8 cellular contexts compared by ENCODE assay signal in genomic region chr9:114587345-114588149, GRCh38. TPM values are rescaled to one million over a fixed set of nuclear protein-coding genes. Genes with fewer than 3 reads are reported as not detected.
DNase-seq lines count a peak whose midpoint lies in the region; ATAC-seq, FAIRE-seq and TF ChIP-seq lines count a peak whose summit lies in the region.

ATP6V1G1 (plus strand) TSS chr9:114587769; CDS start chr9:114587839, 70 bp downstream.

- H3K4me3 ChIP-seq in BE2C (ENCODE audit: low read depth, low read length): peak within 1 kb of the TSS; percentile 99
- H3K4me3 ChIP-seq in colonic mucosa: peak within 1 kb of the TSS; percentile 82

- peaks cover 10% of the 10 kb centered on the region for H3K36me3 ChIP-seq in BE2C
- no peaks in the 10 kb centered on the region for H3K36me3 ChIP-seq in colonic mucosa

- FAIRE-seq in GM19239 (lab: Jason Lieb, UNC): peak; percentile 95

- peak; percentile 92 for ATAC-seq in HG03457 (IDR thresholded peaks at IDR 0.05; ENCODE audit: unreplicated experiment)

- H3K4me1 ChIP-seq in BE2C (no peaks in the 10 kb centered on the region), colonic mucosa (peaks cover 9% of the 10 kb centered on the region)

- H3K9me3 ChIP-seq in BE2C: no peaks in the 10 kb centered on the region
- no peaks in the 10 kb centered on the region for H3K9me3 ChIP-seq in colonic mucosa

- peak within 1 kb of the TSS; percentile 79 to 94 for H3K9ac ChIP-seq in colonic mucosa (ENCODE audit: low read depth in 2 of 2, low read length in 2 of 2)

- intact Hi-C loops in colonic mucosa (cut with DNase I): no loop called here

- peak within 1 kb of the TSS; percentile 92 for H3K27ac ChIP-seq in colonic mucosa

- TF ChIP-seq CTCF in BE2C (IDR thresholded peaks at IDR 0.05; ENCODE audit: low read depth, low read length) (0 out of 2 replicates have a peak, but pooled peaks have one; percentile 19), colonic mucosa (IDR thresholded peaks at IDR 0.05) (no peak)

- DNase-seq in BE2C: peak; percentile 100
- DNase-seq in GM19239 (ENCODE audit: insufficient read length, low spot score): peak; percentile 90
- peak; percentile 96 for DNase-seq in NCI-H524 treated with DMSO at 0.1 percent for 48 hours (lab: John Stamatoyannopoulos, UW)
- peak; percentile 99 for DNase-seq in activated CD4-positive, alpha-beta T cell treated with anti-CD3 and anti-CD28 coated beads for 4 hours
- DNase-seq in colonic mucosa: peak; percentile 100
- peak; percentile 99 for DNase-seq in kidney tubule cell (ENCODE audit: low spot score)
- peak; percentile 97 to 99 (median 99) for DNase-seq in stimulated activated CD4-positive, alpha-beta T cell treated with anti-CD3 and anti-CD28 coated beads, Interleukin-1b, Interleukin-23, amount 100 ng/mL, for 24 hours (ENCODE audit: low read depth in 4 of 4, low spot score in 1 of 4)

- peaks cover 18% of the 10 kb centered on the region for H3K27me3 ChIP-seq in BE2C
- H3K27me3 ChIP-seq in colonic mucosa: no peaks in the 10 kb centered on the region

RNA-seq across cellular contexts. Expression of gene ATP6V1G1, which starts in this region (rescaled TPM):
- 326 TPM for polyA plus RNA-seq in BE2C (2012; ENCODE audit: insufficient read depth, insufficient read length, low read depth)
- total RNA-seq in colonic mucosa: 10 to 100 TPM; 59.4 to 74.4 TPM

Comparison
In these comparisons a context has a peak if more than half of its experiments do, and no peak if none do; other contexts are left out.
1. Peak in every context shown above with its lines: DNase-seq, ATAC-seq, H3K4me3 ChIP-seq and H3K27ac ChIP-seq.